Comparison of ENCODE assay signal across 8 cellular contexts in the genomic region with DNA sequence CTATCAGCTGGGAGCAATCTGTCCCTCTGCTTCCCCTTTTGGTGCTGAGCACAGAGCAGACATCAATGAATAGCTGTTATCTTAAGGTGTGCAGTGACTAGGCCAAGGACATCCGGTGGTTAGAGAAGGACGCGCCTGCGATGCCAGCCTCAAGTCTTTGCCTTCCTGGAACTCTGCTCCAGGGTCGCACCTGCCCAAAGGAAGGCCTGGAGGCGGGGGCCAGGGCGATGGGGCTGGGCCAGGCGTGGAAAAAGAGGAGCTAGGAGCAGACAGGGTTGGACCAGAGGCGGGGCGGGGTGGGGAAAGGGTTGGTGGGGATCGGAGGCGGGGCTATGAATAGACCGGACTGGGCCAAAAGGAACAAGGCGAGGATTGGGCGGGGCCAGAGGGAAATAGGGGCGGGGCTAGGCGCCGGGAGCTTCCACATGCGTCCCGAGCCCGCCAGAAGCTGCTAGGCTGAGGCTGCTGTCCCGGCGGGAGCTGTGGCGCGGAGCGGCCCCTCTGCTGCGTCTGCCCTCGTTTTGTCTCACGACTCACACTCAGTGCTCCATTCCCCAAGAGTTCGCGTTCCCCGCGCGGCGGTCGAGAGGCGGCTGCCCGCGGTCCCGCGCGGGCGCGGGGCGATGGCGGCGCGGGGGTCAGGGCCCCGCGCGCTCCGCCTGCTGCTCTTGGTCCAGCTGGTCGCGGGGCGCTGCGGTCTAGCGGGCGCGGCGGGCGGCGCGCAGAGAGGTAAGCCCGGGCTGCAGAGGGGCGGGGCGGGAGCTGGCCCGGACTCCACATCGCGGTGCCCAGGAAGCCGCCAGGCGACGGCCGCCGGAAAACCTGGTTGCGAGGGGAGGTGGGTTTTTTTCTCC. TPM values are rescaled to one million over a fixed set of nuclear protein-coding genes. Genes with fewer than 3 reads are reported as not detected.
DNase-seq lines count a peak whose midpoint lies in the region; ATAC-seq and TF ChIP-seq lines count a peak whose summit lies in the region.

A gene (plus strand): TSS at position 424 of the 854 bp plus-strand sequence. CDS start 200 bp downstream, at position 624.

- no peak within 1 kb of the TSS for H2BK12ac ChIP-seq in neuronal stem cell (ENCODE audit: low read length)

- H4K91ac ChIP-seq in neuronal stem cell (ENCODE audit: low read depth, low read length, poor library complexity): no peak within 1 kb of the TSS

- no peak within 1 kb of the TSS for H3K14ac ChIP-seq in neuronal stem cell (ENCODE audit: low read length)

- H3K9ac ChIP-seq in neuronal stem cell (ENCODE audit: low read depth, low read length, poor library complexity): peak within 1 kb of the TSS; percentile 90

- H3K27me3 ChIP-seq in neuronal stem cell (ENCODE audit: control insufficient read depth in 3 of 3, insufficient read depth in 3 of 3, low read depth in 1 of 3, low read length in 3 of 3): peaks cover 0 to 20% (median 0%) of the 10 kb centered on the region in 3 experiments
- peaks cover 4% of the 10 kb centered on the region for H3K27me3 ChIP-seq in suprapubic skin

- WGBS in neuronal stem cell (ENCODE audit: extremely low coverage in 2 of 2, insufficient read length in 2 of 2, insufficient replicate concordance in 1 of 2), 2 donors: no CpG with 5 or more reads among the region's 75 CpGs
- WGBS in suprapubic skin: under 1% methylated on average over 38 of the region's 75 CpGs

- peaks cover 26% of the 10 kb centered on the region for H3K27me3 Mint-ChIP-seq in activated T-cell treated with anti-CD3 and anti-CD28 coated beads, Interleukin-2, amount 50 U/mL, for 72 hours (ENCODE audit: low read depth)

- ATAC-seq in GM21529 (IDR thresholded peaks at IDR 0.05; ENCODE audit: unreplicated experiment): peak; percentile 88
- peak; percentile 83 to 85 for ATAC-seq in activated T-cell treated with anti-CD3 and anti-CD28 coated beads, Interleukin-2, amount 50 U/mL, for 72 hours (replicated peaks in 1 of 2)

- no peak for TF ChIP-seq POLR2A in suprapubic skin (IDR thresholded peaks at IDR 0.05)

- H3K4me3 ChIP-seq in neuronal stem cell (ENCODE audit: low read length in 2 of 2) (peak within 1 kb of the TSS; percentile 79 to 90), suprapubic skin (peak within 1 kb of the TSS; percentile 76)

- peaks cover 30% of the 10 kb centered on the region for H3K4me1 Mint-ChIP-seq in activated T-cell treated with anti-CD3 and anti-CD28 coated beads, Interleukin-2, amount 50 U/mL, for 72 hours (ENCODE audit: low read depth)

- no peak for TF ChIP-seq EP300 in suprapubic skin (IDR thresholded peaks at IDR 0.05)

- no peak for TF ChIP-seq CTCF in suprapubic skin (IDR thresholded peaks at IDR 0.05)

- no peaks in the 10 kb centered on the region for H3K36me3 ChIP-seq in neuronal stem cell (replicated peaks in 1 of 2; ENCODE audit: control insufficient read depth in 2 of 2, insufficient read depth in 2 of 2, low read length in 2 of 2)
- no peaks in the 10 kb centered on the region for H3K36me3 ChIP-seq in suprapubic skin

- no peak within 1 kb of the TSS for H4K8ac ChIP-seq in neuronal stem cell (ENCODE audit: low read depth, low read length)

- no peak within 1 kb of the TSS for H2BK5ac ChIP-seq in neuronal stem cell (ENCODE audit: low read length)

- H2BK120ac ChIP-seq in neuronal stem cell (ENCODE audit: low read depth, low read length): no peak within 1 kb of the TSS

- H3K4me1 ChIP-seq in neuronal stem cell (ENCODE audit: control insufficient read depth in 2 of 2, insufficient read depth in 1 of 2, low read depth in 1 of 2, low read length in 2 of 2): peaks cover 4% of the 10 kb centered on the region in 2 donors
- H3K4me1 ChIP-seq in suprapubic skin: peaks cover 16% of the 10 kb centered on the region

- H3K36me3 Mint-ChIP-seq in activated T-cell treated with anti-CD3 and anti-CD28 coated beads, Interleukin-2, amount 50 U/mL, for 72 hours (ENCODE audit: insufficient read depth in 2 of 2): no peaks in the 10 kb centered on the region

- H3K23ac ChIP-seq in neuronal stem cell (ENCODE audit: low read depth, low read length, poor library complexity): peak within 1 kb of the TSS; percentile 92

- H3K9me3 ChIP-seq in neuronal stem cell (replicated peaks in 1 of 2; ENCODE audit: control insufficient read depth in 2 of 2, insufficient read depth in 1 of 2, low read depth in 1 of 2, low read length in 2 of 2): no peaks in the 10 kb centered on the region
- H3K9me3 ChIP-seq in suprapubic skin: no peaks in the 10 kb centered on the region

- peak within 1 kb of the TSS; percentile 96 for H2AFZ ChIP-seq in neuronal stem cell (ENCODE audit: low read length)

- peak within 1 kb of the TSS; percentile 85 to 95 for H3K4me3 Mint-ChIP-seq in activated T-cell treated with anti-CD3 and anti-CD28 coated beads, Interleukin-2, amount 50 U/mL, for 72 hours

- DNase-seq in D341Med (ENCODE audit: low spot score) (peak; percentile 87), KG1 (lab: John Stamatoyannopoulos, UW) (peak; percentile 8), fibroblast of peridontal ligament (ENCODE audit: extremely low read depth) (peak; percentile 53), neuronal stem cell (ENCODE audit: low spot score) (peak; percentile 96), suprapubic skin (ENCODE audit: low spot score in 2 of 2) (peak; percentile 89 to 95)
- peak; percentile 49 to 83 for DNase-seq in activated T-cell treated with anti-CD3 and anti-CD28 coated beads, Interleukin-2, amount 50 U/mL, for 72 hours

- H3K27ac Mint-ChIP-seq in activated T-cell treated with anti-CD3 and anti-CD28 coated beads, Interleukin-2, amount 50 U/mL, for 72 hours: peak within 1 kb of the TSS; percentile 60

- H2AK5ac ChIP-seq in neuronal stem cell (ENCODE audit: low read depth, low read length): no peak within 1 kb of the TSS

- peak within 1 kb of the TSS; percentile 94 for H3K18ac ChIP-seq in neuronal stem cell (ENCODE audit: low read length)

- no peak within 1 kb of the TSS for H2BK15ac ChIP-seq in neuronal stem cell (ENCODE audit: low read length)

- peak within 1 kb of the TSS; percentile 93 for H3K27ac ChIP-seq in neuronal stem cell (replicated peaks; ENCODE audit: low read length)
- no peak within 1 kb of the TSS for H3K27ac ChIP-seq in suprapubic skin

- H3K79me1 ChIP-seq in neuronal stem cell (ENCODE audit: low read depth, low read length): peaks cover 1% of the 10 kb centered on the region

- H3K9me3 Mint-ChIP-seq in activated T-cell treated with anti-CD3 and anti-CD28 coated beads, Interleukin-2, amount 50 U/mL, for 72 hours: no peaks in the 10 kb centered on the region

- no peak within 1 kb of the TSS for H3K4ac ChIP-seq in neuronal stem cell (ENCODE audit: low read length)

- H3K4me2 ChIP-seq in neuronal stem cell (ENCODE audit: insufficient read depth, low read length, poor library complexity, severe bottlenecking): peak within 1 kb of the TSS; percentile 85

TF ChIP-seq in PFSK-1, 5 proteins besides CTCF, POLR2A, EP300 and RAD21:
- no peak for TF ChIP-seq FOXP2 (optimal IDR thresholded peaks at IDR 0.05; ENCODE audit: borderline replicate concordance, extremely low read depth, extremely low read length, insufficient read depth)
- TF ChIP-seq SIN3A (IDR thresholded peaks at IDR 0.05; ENCODE audit: borderline replicate concordance, insufficient read depth, low read length): no peak
- TF ChIP-seq POLR2AphosphoS5 (IDR thresholded peaks at IDR 0.05; ENCODE audit: low read depth, low read length): peak; percentile 69; the same call in 1 of the 2 replicates
- TF ChIP-seq TAF1 (IDR thresholded peaks at IDR 0.05; ENCODE audit: borderline replicate concordance, insufficient read depth, low read length): peak; percentile 85; the same call in 1 of the 2 replicates

RNA-seq across cellular contexts. Expression of the gene that starts here (rescaled TPM):
- polyA plus RNA-seq in PFSK-1 (2012; ENCODE audit: insufficient read length, low read depth): 1.4 TPM
- 1 to 10 TPM; 2.6 to 3.1 TPM for total RNA-seq in activated T-cell treated with anti-CD3 and anti-CD28 coated beads, Interleukin-2, amount 50 U/mL, for 72 hours
- 17.3 TPM for polyA plus RNA-seq in neuronal stem cell (2013, experiment 1 of 2)
- 18.2 TPM for polyA plus RNA-seq in neuronal stem cell (2013, experiment 2 of 2)
- total RNA-seq in suprapubic skin: 1 to 10 TPM in 3 of 4 donors, under 1 TPM in 1; 0.72 to 2.8 (median 1.4) TPM

Comparison
In these comparisons a context has a peak if more than half of its experiments do, and no peak if none do; other contexts are left out.
1. DNase-seq: peak in every context shown above with its lines; median percentile 96 in neuronal stem cell; 92 in suprapubic skin; 87 in D341Med; 66 in activated T-cell treated with anti-CD3 and anti-CD28 coated beads, Interleukin-2, amount 50 U/mL, for 72 hours; 53 in fibroblast of peridontal ligament; 8 in KG1.